In the genomic region with DNA sequence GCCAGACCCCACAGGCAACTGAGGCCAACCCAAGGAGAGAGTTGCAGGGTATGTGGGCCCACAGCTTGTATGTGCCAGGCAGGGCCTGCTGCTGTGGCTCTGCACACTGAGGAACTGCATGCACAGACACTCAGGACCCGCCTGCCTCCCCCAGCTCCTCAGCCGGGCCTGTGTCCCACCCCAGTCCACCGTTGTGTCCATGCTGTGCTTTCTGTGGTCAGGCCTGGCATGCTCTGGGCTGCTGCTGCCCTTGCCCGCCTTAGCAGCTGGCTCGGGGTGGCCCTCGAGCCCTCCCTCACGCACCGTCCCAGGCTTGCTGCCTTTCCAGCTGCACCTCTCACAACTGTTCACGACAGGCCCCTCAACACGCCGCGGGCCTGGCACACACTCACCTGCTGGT, we compare ENCODE assay signal across 14 cellular contexts. TPM values are rescaled to one million over a fixed set of nuclear protein-coding genes. Genes with fewer than 3 reads are reported as not detected.
DNase-seq lines count a peak whose midpoint lies in the region; ATAC-seq and TF ChIP-seq lines count a peak whose summit lies in the region.
"Had no signal": no experiment of that assay in that cellular context is flagged by ENCODE, and none has a peak within 500 bp of the region (broad histone marks: within the 10 kb centered on the region; RNA-seq: fewer than 3 reads in every experiment).

No MANE protein-coding gene starts in this region.

- peak overlapping the region; percentile 94 for H3K27ac Mint-ChIP-seq in nephron progenitor cell

- no peak for TF ChIP-seq CTCF in right atrium auricular region (IDR thresholded peaks at IDR 0.05)
- no peak for TF ChIP-seq CTCF in adrenal gland (IDR thresholded peaks at IDR 0.05)
- TF ChIP-seq CTCF in nephron progenitor cell (IDR thresholded peaks at IDR 0.05) = no peak

- no peak for ATAC-seq in left ventricle myocardium superior
- ATAC-seq in HG02970 (IDR thresholded peaks at IDR 0.05; ENCODE audit: low FRiP score, unreplicated experiment) = no peak
- ATAC-seq in GM18517 (IDR thresholded peaks at IDR 0.05; ENCODE audit: unreplicated experiment) = no peak

- H3K27ac ChIP-seq in right atrium auricular region = peak overlapping the region; percentile 92 to 99
- H3K27ac ChIP-seq in adrenal gland = peak overlapping the region in 3 of 5 donors; percentile 97 to 98 (median 97)

- H3K9me3 ChIP-seq in right atrium auricular region (no peaks in the 10 kb centered on the region), adrenal gland (replicated peaks in 1 of 3) (no peaks in the 10 kb centered on the region)
- H3K9me3 ChIP-seq: BE2C, testis had no signal

- no peaks in the 10 kb centered on the region for H3K27me3 ChIP-seq in right atrium auricular region
- no peaks in the 10 kb centered on the region for H3K27me3 ChIP-seq in adrenal gland
- H3K27me3 ChIP-seq: BE2C, testis had no signal

- no peak for DNase-seq in right atrium auricular region (ENCODE audit: low spot score)
- no peak for DNase-seq in left ventricle myocardium superior
- DNase-seq in adrenal gland = no peak
- DNase-seq in nephron progenitor cell = no peak
- no peak for DNase-seq in mucosa of gallbladder (ENCODE audit: low spot score)
- DNase-seq in effector CD8-positive, alpha-beta T cell (lab: John Stamatoyannopoulos, UW) = no peak
- DNase-seq: BE2C; caudate nucleus; GF-D8; NCI-H2029; stimulated activated CD4-positive, alpha-beta T cell treated with anti-CD3 and anti-CD28 coated beads, Interleukin-2, amount 100 ng/mL, for 48 hours; testis had no signal

- intact Hi-C loops in left ventricle myocardium superior (cut with micrococcal nuclease) = no loop called here
- intact Hi-C loops in adrenal gland (cut with DNase I) = no loop called here

- peak overlapping the region; percentile 62 for H3K4me3 Mint-ChIP-seq in nephron progenitor cell

- no peaks in the 10 kb centered on the region for H3K9me3 Mint-ChIP-seq in nephron progenitor cell

- WGBS in adrenal gland, 4 donors = 93 to 98% (median 95%) methylated on average over 9 to 12 of the region's 12 CpGs

- H3K27me3 Mint-ChIP-seq in nephron progenitor cell (ENCODE audit: low read depth, poor library complexity) = no peaks in the 10 kb centered on the region

- TF ChIP-seq POLR2A in adrenal gland (IDR thresholded peaks at IDR 0.05) = no peak

- H3K4me1 ChIP-seq in right atrium auricular region (peaks cover 0 to 99% of the 10 kb centered on the region in 2 donors), adrenal gland (replicated peaks in 1 of 2) (peaks cover 84 to 88% of the 10 kb centered on the region in 2 donors)
- H3K4me1 ChIP-seq: BE2C had no signal

- peaks cover 7% of the 10 kb centered on the region for H3K36me3 Mint-ChIP-seq in nephron progenitor cell (ENCODE audit: low read depth)

- H3K36me3 ChIP-seq in right atrium auricular region = no peaks in the 10 kb centered on the region
- H3K36me3 ChIP-seq in adrenal gland (replicated peaks in 1 of 2) = peaks cover 0 to 4% of the 10 kb centered on the region in 2 donors
- H3K36me3 ChIP-seq: BE2C had no signal

- peaks cover 92% of the 10 kb centered on the region for H3K4me1 Mint-ChIP-seq in nephron progenitor cell

- H3K4me3 ChIP-seq in right atrium auricular region (no peak overlapping the region), adrenal gland (no peak overlapping the region)
- H3K4me3 ChIP-seq: testis had no signal

RNA-seq across cellular contexts. Expression of gene GYPC, which starts 4.1 kb away (rescaled TPM):
- total RNA-seq in right atrium auricular region = 10 to 100 TPM; 53.8 to 74.9 TPM
- 114 TPM for total RNA-seq in left ventricle myocardium superior
- 100 to 1,000 TPM in 7 of 8 donors, 10 to 100 TPM in 1; 84.3 to 178 (median 127) TPM for total RNA-seq in adrenal gland
- polyA plus RNA-seq in adrenal gland = 100 to 1,000 TPM in 2 of 3 donors, 10 to 100 TPM in 1; 86.6 to 225 (median 187) TPM
- 51.1 TPM for total RNA-seq in mucosa of gallbladder
